ENCODE assay signal across 21 cellular contexts in genomic region chr12:3980504-3981272, GRCh38.
"Had no signal": no experiment of that assay in that cellular context is flagged by ENCODE, and none has a peak within 500 bp of the region (broad histone marks: within the 10 kb centered on the region; RNA-seq: fewer than 3 reads in every experiment).

No MANE protein-coding gene starts in this region.

- H3K27ac ChIP-seq: breast epithelium, colonic mucosa, dorsolateral prefrontal cortex, esophagus muscularis mucosa, gastrocnemius medialis, left ventricle myocardium inferior, ovary, prostate gland, tibial artery had no signal

- H3K4me3 ChIP-seq: breast epithelium, colonic mucosa, dorsolateral prefrontal cortex, esophagus muscularis mucosa, gastrocnemius medialis, left ventricle myocardium inferior, ovary, prostate gland, tibial artery had no signal

- H3K4me1 Mint-ChIP-seq: natural killer cell had no signal

- DNase-seq: activated CD4-positive, CD25-positive, alpha-beta regulatory T cell; activated naive CD4-positive, alpha-beta T cell; amniotic stem cell; colonic mucosa; dorsolateral prefrontal cortex; effector memory CD8-positive, alpha-beta T cell; gastrocnemius medialis; hippocampal formation; left ventricle myocardium inferior; mammary epithelial cell; natural killer cell; ovary; Right ventricle myocardium superior; stimulated activated CD4-positive, alpha-beta T cell treated with anti-CD3 and anti-CD28 coated beads, Interleukin-2, amount 100 ng/mL, for 48 hours; stimulated activated naive CD4-positive, alpha-beta T cell treated with Interleukin-2 at 50 U/mL for 16 hours; T-helper 17 cell; tibial artery had no signal

- H3K9me3 ChIP-seq: breast epithelium, colonic mucosa, gastrocnemius medialis, ovary, prostate gland had no signal

- H3K36me3 ChIP-seq: breast epithelium, colonic mucosa, esophagus muscularis mucosa, gastrocnemius medialis, left ventricle myocardium inferior, ovary, prostate gland, tibial artery had no signal

- ATAC-seq: effector memory CD8-positive, alpha-beta T cell; gastrocnemius medialis; natural killer cell; T-helper 17 cell had no signal

- H3K27me3 Mint-ChIP-seq: T-helper 17 cell had no signal

- H3K4me1 ChIP-seq: breast epithelium, colonic mucosa, esophagus muscularis mucosa, gastrocnemius medialis, left ventricle myocardium inferior, prostate gland, tibial artery had no signal

- H3K9me3 Mint-ChIP-seq: effector memory CD8-positive, alpha-beta T cell; natural killer cell had no signal

- H3K4me3 Mint-ChIP-seq: effector memory CD8-positive, alpha-beta T cell; mesothelial cell of epicardium; natural killer cell; T-helper 17 cell had no signal

- H3K27me3 ChIP-seq: breast epithelium, colonic mucosa, dorsolateral prefrontal cortex, gastrocnemius medialis, ovary, tibial artery had no signal

- H3K27ac Mint-ChIP-seq: effector memory CD8-positive, alpha-beta T cell; mesothelial cell of epicardium; natural killer cell; T-helper 17 cell had no signal
